In genomic region chr3:95899911-95900310, GRCh38 we compare ENCODE assay signal across 18 cellular contexts.
A peak's percentile ranks its signal among the peaks of the same experiment; 100 is the strongest.
DNase-seq lines count a peak whose midpoint lies in the region; TF ChIP-seq lines count a peak whose summit lies in the region.
"Had no signal": no experiment of that assay in that cellular context is flagged by ENCODE, and none has a peak within 500 bp of the region (broad histone marks: within the 10 kb centered on the region; RNA-seq: fewer than 3 reads in every experiment).

No MANE protein-coding gene starts in this region.

- no peaks in the 10 kb centered on the region for H3K9me3 ChIP-seq in AG04450 (ENCODE audit: control insufficient read depth, insufficient read depth, low read length)
- H3K9me3 ChIP-seq: HAP-1 had no signal

- no peaks in the 10 kb centered on the region for H3K27me3 ChIP-seq in AG04450 (ENCODE audit: control insufficient read depth, insufficient read depth, low read length)

- peak overlapping the region; percentile 59 for H3K27ac ChIP-seq in AG04450 (ENCODE audit: low read depth, low read length)
- H3K27ac ChIP-seq: C4-2B, HL-60 had no signal

- no peak for TF ChIP-seq CTCF in AG04450 (IDR thresholded peaks at IDR 0.05; ENCODE audit: low read depth, low read length)
- TF ChIP-seq CTCF in astrocyte of the spinal cord (IDR thresholded peaks at IDR 0.05; ENCODE audit: low read depth, low read length): no peak
- TF ChIP-seq CTCF in fibroblast of villous mesenchyme (IDR thresholded peaks at IDR 0.05; ENCODE audit: insufficient read depth, low read depth, low read length): no peak

- CTCF ChIA-PET in AG04450 (lab: Charles Lee): no interaction called here

- DNase-seq in AG04450 (ENCODE audit: low read depth, low spot score): no peak
- DNase-seq in M059J (ENCODE audit: low read depth): peak; percentile 10
- DNase-seq in astrocyte of the spinal cord (ENCODE audit: low read depth, low spot score): peak; percentile 14
- DNase-seq in fibroblast of villous mesenchyme (ENCODE audit: low read depth): peak; percentile 18
- no peak for DNase-seq in cerebellar cortex (ENCODE audit: low spot score)
- no peak for DNase-seq in stimulated activated CD4-positive, alpha-beta T cell treated with anti-CD3 and anti-CD28 coated beads, Interleukin-12 subunit alpha, Interleukin-12 subunit beta, amount 100 ng/mL, for 4 hours
- DNase-seq in globus pallidus (ENCODE audit: low spot score): no peak
- DNase-seq in dermis blood vessel endothelial cell: no peak
- DNase-seq: ACHN; CD4-positive, alpha-beta memory T cell; DMS153; DMS79 treated with DMSO at 0.1 percent for 48 hours; EL; GOT3; HFFc6 had no signal

- H3K4me3 ChIP-seq in AG04450 (ENCODE audit: low read depth, low read length) (no peak overlapping the region), astrocyte of the spinal cord (ENCODE audit: low read depth, low read length) (no peak overlapping the region), fibroblast of villous mesenchyme (ENCODE audit: low read depth, low read length) (no peak overlapping the region)
- H3K4me3 ChIP-seq: HAP-1 had no signal

- in situ Hi-C loops in astrocyte of the spinal cord (cut with HindIII; ENCODE audit: low sequenced_read_pairs): no loop called here

- POLR2A ChIA-PET in AG04450 (lab: Yijun Ruan, JAX): interaction anchor here (0.9 kb wide), 1 partner anchor 23 kb away, joined by 3 read pairs; no protein-coding TSS in a partner anchor

Comparison
In these comparisons a context has a peak if more than half of its experiments do, and no peak if none do; other contexts are left out.
1. DNase-seq: peak in M059J (single experiment), astrocyte of the spinal cord (single experiment) and fibroblast of villous mesenchyme (single experiment); none in AG04450 (single experiment), cerebellar cortex (single experiment), stimulated activated CD4-positive, alpha-beta T cell treated with anti-CD3 and anti-CD28 coated beads, Interleukin-12 subunit alpha, Interleukin-12 subunit beta, amount 100 ng/mL, for 4 hours (single experiment), globus pallidus (single experiment) and dermis blood vessel endothelial cell (single experiment).